Comparison of ENCODE assay signal across 23 cellular contexts in the genomic region with DNA sequence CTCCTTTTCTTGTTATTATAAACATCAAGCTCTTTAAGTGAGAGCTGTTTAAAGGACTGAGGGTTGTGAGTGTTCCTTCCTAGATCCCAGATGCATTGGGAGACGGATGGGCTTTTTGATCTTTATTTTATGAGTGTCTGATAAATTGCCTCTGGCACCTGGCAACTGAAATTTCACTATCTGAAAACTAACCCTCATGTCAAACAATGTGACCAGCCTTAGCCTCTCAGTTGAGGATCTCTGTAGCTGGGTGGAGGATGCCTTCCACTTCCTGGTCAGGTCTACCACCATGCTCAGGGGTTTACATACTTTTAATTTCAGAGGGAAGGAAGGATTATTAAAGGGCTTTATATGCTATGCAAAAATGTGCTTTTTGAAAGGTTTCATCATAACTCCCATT.
"Had no signal": no experiment of that assay in that cellular context is flagged by ENCODE, and none has a peak within 500 bp of the region (broad histone marks: within the 10 kb centered on the region; RNA-seq: fewer than 3 reads in every experiment).

No MANE protein-coding gene starts in this region.

- ATAC-seq: effector memory CD8-positive, alpha-beta T cell; left lung; naive thymus-derived CD8-positive, alpha-beta T cell; psoas muscle; right cardiac atrium had no signal

- DNase-seq: cerebellar nuclear complex; cortex of kidney; effector memory CD8-positive, alpha-beta T cell; erythroblast; esophagus squamous epithelium; hypothalamus; immature natural killer cell; left lung; mesenchymal stem cell; midbrain; naive thymus-derived CD8-positive, alpha-beta T cell; occipital lobe; ovary; posterior cingulate gyrus; psoas muscle; right cardiac atrium; stimulated activated CD4-positive, alpha-beta T cell treated with anti-CD3 and anti-CD28 coated beads, Interleukin-15, amount 100 ng/mL, for 24 hours; stimulated activated CD4-positive, alpha-beta T cell treated with anti-CD3 and anti-CD28 coated beads, Interleukin-2, amount 100 ng/mL, for 48 hours; stimulated activated CD8-positive, alpha-beta memory T cell treated with anti-CD3 and anti-CD28 coated beads, Interleukin-4, amount 100 ng/mL, for 48 hours; stimulated activated naive CD4-positive, alpha-beta T cell treated with Interleukin-2 at 50 U/mL for 16 hours; stomach; testis; tibial artery had no signal
